1 cellular context compared by ENCODE assay signal in genomic region chr10:42988517-42989395, GRCh38.
TF ChIP-seq lines count a peak whose summit lies in the region.

No MANE protein-coding gene starts in this region.

TF ChIP-seq in IMR-90, 13 proteins besides CTCF, POLR2A, EP300 and RAD21 (continued from another document):
- TF ChIP-seq ELK1 (IDR thresholded peaks at IDR 0.05; ENCODE audit: borderline replicate concordance, low read depth, low read length) (no peak), NFE2L2 (IDR thresholded peaks at IDR 0.05; ENCODE audit: low read depth, low read length) (no peak), MXI1 (IDR thresholded peaks at IDR 0.05; ENCODE audit: borderline replicate concordance, low read depth, low read length) (no peak), SMC3 (IDR thresholded peaks at IDR 0.05; ENCODE audit: low read depth, low read length) (no peak), MAFK (IDR thresholded peaks at IDR 0.05; ENCODE audit: low read depth, low read length) (no peak), CEBPB (IDR thresholded peaks at IDR 0.05; ENCODE audit: low read depth, low read length) (no peak), RFX5 (IDR thresholded peaks at IDR 0.05; ENCODE audit: low read depth, low read length) (no peak), RCOR1 (IDR thresholded peaks at IDR 0.05; ENCODE audit: insufficient replicate concordance, low read length) (no peak)
